Comparison of ENCODE assay signal across 37 cellular contexts in the genomic region with DNA sequence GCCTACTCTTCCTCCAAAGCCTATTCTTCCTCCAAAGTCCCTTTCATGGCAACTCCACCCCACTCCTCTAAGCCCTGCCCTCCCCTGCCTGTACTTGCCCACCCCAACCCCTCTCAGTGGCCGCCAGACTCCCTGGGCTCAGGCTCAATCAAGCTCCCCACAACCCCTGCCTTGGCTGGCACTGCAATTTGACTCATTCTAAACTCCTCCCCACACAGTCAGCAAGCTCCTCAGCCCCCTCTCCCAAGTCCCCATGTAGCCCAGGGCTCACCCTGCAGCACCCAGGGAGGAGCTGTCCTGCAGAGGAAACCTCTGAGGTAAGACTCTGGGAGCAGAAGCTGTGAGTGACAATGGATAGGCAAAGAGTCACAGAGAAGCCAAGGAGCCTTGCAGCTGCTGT. TPM values are rescaled to one million over a fixed set of nuclear protein-coding genes. Genes with fewer than 3 reads are reported as not detected.
"Had no signal": no experiment of that assay in that cellular context is flagged by ENCODE, and none has a peak within 500 bp of the region (broad histone marks: within the 10 kb centered on the region; RNA-seq: fewer than 3 reads in every experiment).

No MANE protein-coding gene starts in this region.

- ATAC-seq: activated CD4-positive, CD25-positive, alpha-beta regulatory T cell treated with anti-CD3 and anti-CD28 coated beads, Interleukin-2, amount 50 U/mL, for 24 hours; activated naive CD8-positive, alpha-beta T cell treated with anti-CD3 and anti-CD28 coated beads, Interleukin-2, amount 50 U/mL, for 24 hours; activated T-cell treated with anti-CD3 and anti-CD28 coated beads, Interleukin-2, amount 50 U/mL, for 4 hours; left colon; pancreas; sciatic nerve; stimulated activated effector memory CD8-positive, alpha-beta T cell treated with anti-CD3 and anti-CD28 coated beads, Interleukin-12 subunit alpha, Interleukin-12 subunit beta, amount 100 ng/mL, for 72 hours had no signal

- H3K9me3 Mint-ChIP-seq: activated CD4-positive, alpha-beta memory T cell treated with anti-CD3 and anti-CD28 coated beads, Interleukin-2, amount 10 ng/mL, durations not matched to agents 7 days and 5 days; activated naive CD4-positive, alpha-beta T cell treated with anti-CD3 and anti-CD28 coated beads, Interleukin-2, amount 50 U/mL, for 24 hours; activated naive CD8-positive, alpha-beta T cell treated with anti-CD3 and anti-CD28 coated beads, Interleukin-2, amount 50 U/mL, for 24 hours; activated T-cell treated with anti-CD3 and anti-CD28 coated beads, Interleukin-2, amount 50 U/mL, for 4 hours; activated T-helper 2 cell treated with anti-CD3 and anti-CD28 coated beads, Interferon-gamma antibody, Interleukin-2, Interleukin-4, amounts not matched to agents 10 μg/mL and 5 μg/mL and 100 μg/mL, durations not matched to agents 14 hours and 24 hours and 36 hours; nephron progenitor cell; stimulated activated effector memory CD8-positive, alpha-beta T cell treated with anti-CD3 and anti-CD28 coated beads, Interleukin-12 subunit alpha, Interleukin-12 subunit beta, amount 100 ng/mL, for 72 hours; stimulated activated naive CD8-positive, alpha-beta T cell treated with anti-CD3 and anti-CD28 coated beads, Interleukin-15, Interleukin-2, amounts not matched to agents 100 ng/mL and 50 ng/mL, for 24 hours had no signal

- H3K36me3 Mint-ChIP-seq: activated naive CD4-positive, alpha-beta T cell treated with anti-CD3 and anti-CD28 coated beads, Interleukin-2, amount 50 U/mL, for 24 hours; stimulated activated effector memory CD8-positive, alpha-beta T cell treated with anti-CD3 and anti-CD28 coated beads, Interleukin-12 subunit alpha, Interleukin-12 subunit beta, amount 100 ng/mL, for 72 hours had no signal

- H3K27me3 Mint-ChIP-seq: activated naive CD4-positive, alpha-beta T cell treated with anti-CD3 and anti-CD28 coated beads, Interleukin-2, amount 50 U/mL, for 24 hours had no signal

- H3K36me3 ChIP-seq: pancreas, prostate gland, thoracic aorta, WERI-Rb-1 had no signal

- H3K4me1 ChIP-seq: prostate gland had no signal

- H3K4me3 Mint-ChIP-seq: activated CD4-positive, alpha-beta memory T cell treated with anti-CD3 and anti-CD28 coated beads, Interleukin-2, amount 10 ng/mL, durations not matched to agents 7 days and 5 days; activated naive CD4-positive, alpha-beta T cell treated with anti-CD3 and anti-CD28 coated beads, Interleukin-2, amount 50 U/mL, for 24 hours; activated naive CD8-positive, alpha-beta T cell treated with anti-CD3 and anti-CD28 coated beads, Interleukin-2, amount 50 U/mL, for 24 hours; activated T-cell treated with anti-CD3 and anti-CD28 coated beads, Interleukin-2, amount 50 U/mL, for 4 hours; nephron progenitor cell; stimulated activated effector memory CD8-positive, alpha-beta T cell treated with anti-CD3 and anti-CD28 coated beads, Interleukin-12 subunit alpha, Interleukin-12 subunit beta, amount 100 ng/mL, for 72 hours; stimulated activated naive CD8-positive, alpha-beta T cell treated with anti-CD3 and anti-CD28 coated beads, Interleukin-15, Interleukin-2, amounts not matched to agents 100 ng/mL and 50 ng/mL, for 24 hours had no signal

- H3K27ac Mint-ChIP-seq: activated CD4-positive, alpha-beta memory T cell treated with anti-CD3 and anti-CD28 coated beads, Interleukin-2, amount 10 ng/mL, durations not matched to agents 7 days and 5 days; activated naive CD4-positive, alpha-beta T cell treated with anti-CD3 and anti-CD28 coated beads, Interleukin-2, amount 50 U/mL, for 24 hours; activated naive CD8-positive, alpha-beta T cell treated with anti-CD3 and anti-CD28 coated beads, Interleukin-2, amount 50 U/mL, for 24 hours; activated T-helper 2 cell treated with anti-CD3 and anti-CD28 coated beads, Interferon-gamma antibody, Interleukin-2, Interleukin-4, amounts not matched to agents 10 μg/mL and 5 μg/mL and 100 μg/mL, durations not matched to agents 14 hours and 24 hours and 36 hours; nephron progenitor cell; stimulated activated effector memory CD8-positive, alpha-beta T cell treated with anti-CD3 and anti-CD28 coated beads, Interleukin-12 subunit alpha, Interleukin-12 subunit beta, amount 100 ng/mL, for 72 hours; stimulated activated naive CD8-positive, alpha-beta T cell treated with anti-CD3 and anti-CD28 coated beads, Interleukin-15, Interleukin-2, amounts not matched to agents 100 ng/mL and 50 ng/mL, for 24 hours had no signal

- H3K4me3 ChIP-seq: coronary artery, dorsolateral prefrontal cortex, pancreas, prostate gland, skin epidermis, thoracic aorta had no signal

- DNase-seq: activated CD4-positive, alpha-beta memory T cell treated with anti-CD3 and anti-CD28 coated beads, Interleukin-2, amount 10 ng/mL, durations not matched to agents 7 days and 5 days; activated CD4-positive, alpha-beta T cell treated with anti-CD3 and anti-CD28 coated beads for 48 hours; activated CD8-positive, alpha-beta memory T cell treated with anti-CD3 and anti-CD28 coated beads, Interleukin-2, amount 50 U/mL, for 48 hours; activated naive CD8-positive, alpha-beta T cell treated with anti-CD3 and anti-CD28 coated beads, Interleukin-2, amount 50 U/mL, for 24 hours; activated T-cell treated with anti-CD3 and anti-CD28 coated beads, Interleukin-2, amount 50 U/mL, for 4 hours; amygdala; dorsolateral prefrontal cortex; effector memory CD4-positive, alpha-beta T cell; erythroblast; foreskin fibroblast; head of caudate nucleus; hippocampal formation; kidney; left colon; mammary epithelial cell; nephron progenitor cell; pancreas; retina; stimulated activated CD4-positive, alpha-beta T cell treated with anti-CD3 and anti-CD28 coated beads, Interleukin-4, amount 100 ng/mL, for 24 hours; T-helper 9 cell; trophoblast cell; WERI-Rb-1 had no signal

- H3K9me3 ChIP-seq: pancreas, prostate gland, thoracic aorta had no signal

- H3K27ac ChIP-seq: coronary artery, dorsolateral prefrontal cortex, pancreas, prostate gland, thoracic aorta, WERI-Rb-1 had no signal

- H3K27me3 ChIP-seq: pancreas had no signal

RNA-seq across cellular contexts. Expression of gene VSIG8, which starts 3.6 kb away (rescaled TPM):
- total RNA-seq: activated CD4-positive, alpha-beta memory T cell treated with anti-CD3 and anti-CD28 coated beads, Interleukin-2, amount 10 ng/mL, durations not matched to agents 7 days and 5 days; activated T-cell treated with anti-CD3 and anti-CD28 coated beads, Interleukin-2, amount 50 U/mL, for 4 hours; activated T-helper 2 cell treated with anti-CD3 and anti-CD28 coated beads, Interferon-gamma antibody, Interleukin-2, Interleukin-4, amounts not matched to agents 10 μg/mL and 5 μg/mL and 100 μg/mL, durations not matched to agents 14 hours and 24 hours and 36 hours; kidney; left colon; mammary epithelial cell; mucosa of gallbladder; pancreas; prostate gland; sciatic nerve; subcutaneous adipose tissue; T-helper 1 cell treated with Interleukin-12 subunit alpha and Interleukin-12 subunit beta and Interleukin-4 antibody, amounts not matched to agents 30 ng/mL and 1 ng/mL, for 36 hours; thoracic aorta had no signal
- polyA plus RNA-seq: liver, mammary epithelial cell had no signal

RNA-seq across cellular contexts. Expression of gene CFAP45, which starts 33.9 kb away (rescaled TPM):
- total RNA-seq: liver had no signal

RNA-seq across cellular contexts. Expression of gene SLAMF8, which starts 39.4 kb away (rescaled TPM):
- total RNA-seq: cerebellum, mammary epithelial cell had no signal
- polyA plus RNA-seq: mammary epithelial cell had no signal
